23 cellular contexts compared by ENCODE assay signal in genomic region chr2:232675381-232675780, GRCh38. TPM values are rescaled to one million over a fixed set of nuclear protein-coding genes. Genes with fewer than 3 reads are reported as not detected.
"Had no signal": no experiment of that assay in that cellular context is flagged by ENCODE, and none has a peak within 500 bp of the region (broad histone marks: within the 10 kb centered on the region; RNA-seq: fewer than 3 reads in every experiment).

No MANE protein-coding gene starts in this region.

- H3K9me3 Mint-ChIP-seq: IgD-negative memory B cell had no signal

- H3K36me3 Mint-ChIP-seq: IgD-negative memory B cell had no signal

- H3K27ac Mint-ChIP-seq: IgD-negative memory B cell had no signal

- H3K4me1 Mint-ChIP-seq: IgD-negative memory B cell had no signal

- H3K27ac ChIP-seq: KMS-11, SJSA1, SK-N-MC had no signal

- H3K9me3 ChIP-seq: SJSA1 had no signal

- DNase-seq: Kasumi-1, MM.1S, NCI-H1092 treated with DMSO at 0.1 percent for 48 hours, NCI-H1436, NCI-H187, NCI-H2029, NCI-H2081 treated with DMSO at 0.1 percent for 48 hours, NCI-H2171, NCI-H226, NCI-H446, NCI-H510A, NCI-H524 treated with DMSO at 0.1 percent for 48 hours, NCI-H774, Right ventricle myocardium superior, RPMI8226, SIG-M5 had no signal

- ATAC-seq: HepG2, K562 had no signal

- H3K4me3 Mint-ChIP-seq: IgD-negative memory B cell had no signal

- H3K4me3 ChIP-seq: K562, SJSA1, SK-N-MC had no signal

- H3K27me3 ChIP-seq: SJSA1 had no signal

- H3K36me3 ChIP-seq: SJSA1 had no signal

RNA-seq across cellular contexts. Expression of gene EFHD1, which starts 42.0 kb away (rescaled TPM):
- total RNA-seq: HT1080 had no signal
